14 cellular contexts compared by ENCODE assay signal in the genomic region with DNA sequence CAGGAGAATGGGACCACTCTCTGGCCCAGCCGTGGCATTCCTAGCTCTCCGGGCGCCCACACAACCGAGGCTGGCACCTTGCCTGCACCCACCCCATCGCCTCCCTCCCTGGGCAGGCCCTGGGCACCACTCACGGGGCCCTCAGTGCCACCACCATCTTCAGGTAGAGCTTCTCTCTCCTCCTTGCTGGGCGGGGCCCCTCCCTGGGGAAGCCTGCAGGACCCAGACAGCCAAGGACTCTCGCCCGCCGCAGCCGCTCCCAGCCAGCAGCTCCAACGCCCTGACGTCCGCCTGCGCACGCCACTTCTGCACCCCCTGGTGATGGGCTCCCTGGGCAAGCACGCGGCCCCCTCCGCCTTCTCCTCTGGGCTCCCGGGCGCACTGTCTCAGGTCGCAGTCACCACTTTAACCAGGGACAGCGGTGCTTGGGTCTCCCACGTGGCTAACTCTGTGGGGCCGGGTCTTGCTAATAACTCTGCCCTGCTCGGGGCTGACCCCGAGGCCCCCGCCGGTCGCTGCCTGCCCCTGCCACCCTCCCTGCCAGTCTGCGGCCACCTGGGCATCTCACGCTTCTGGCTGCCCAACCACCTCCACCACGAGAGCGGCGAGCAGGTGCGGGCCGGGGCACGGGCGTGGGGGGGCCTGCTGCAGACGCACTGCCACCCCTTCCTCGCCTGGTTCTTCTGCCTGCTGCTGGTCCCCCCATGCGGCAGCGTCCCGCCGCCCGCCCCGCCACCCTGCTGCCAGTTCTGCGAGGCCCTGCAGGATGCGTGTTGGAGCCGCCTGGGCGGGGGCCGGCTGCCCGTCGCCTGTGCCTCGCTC. TPM values are rescaled to one million over a fixed set of nuclear protein-coding genes. Genes with fewer than 3 reads are reported as not detected.
DNase-seq lines count a peak whose midpoint lies in the region; ATAC-seq and TF ChIP-seq lines count a peak whose summit lies in the region.
"Had no signal": no experiment of that assay in that cellular context is flagged by ENCODE, and none has a peak within 500 bp of the region (broad histone marks: within the 10 kb centered on the region; RNA-seq: fewer than 3 reads in every experiment).

No MANE protein-coding gene starts in this region.

- peaks cover 5 to 51% of the 10 kb centered on the region in 2 donors for H3K4me1 ChIP-seq in ascending aorta
- peaks cover 0 to 53% of the 10 kb centered on the region in 2 donors for H3K4me1 ChIP-seq in right atrium auricular region
- peaks cover 12 to 26% (median 18%) of the 10 kb centered on the region in 3 donors for H3K4me1 ChIP-seq in skeletal muscle tissue (ENCODE audit: control insufficient read depth in 3 of 3, insufficient read depth in 3 of 3, low read length in 3 of 3)
- H3K4me1 ChIP-seq: neural progenitor cell had no signal

- ATAC-seq in sciatic nerve, result no peak

- H3K36me3 ChIP-seq in ascending aorta (peaks cover 0 to 3% of the 10 kb centered on the region in 2 donors), right atrium auricular region (no peaks in the 10 kb centered on the region), skeletal muscle tissue (ENCODE audit: control insufficient read depth in 3 of 3, insufficient read depth in 3 of 3, low read length in 3 of 3) (no peaks in the 10 kb centered on the region)
- H3K36me3 ChIP-seq: neural progenitor cell had no signal

- DNase-seq in ascending aorta (ENCODE audit: low spot score in 2 of 2), result no peak
- DNase-seq in right atrium auricular region (ENCODE audit: low spot score), result no peak
- DNase-seq in sciatic nerve (ENCODE audit: low spot score), result no peak
- no peak for DNase-seq in MV-4-11 (lab: John Stamatoyannopoulos, UW)
- DNase-seq in immature natural killer cell, result no peak
- DNase-seq in NCI-H748 treated with DMSO at 0.1 percent for 48 hours (lab: John Stamatoyannopoulos, UW), result no peak
- DNase-seq: EL, NCI-H1694, NCI-H82 had no signal

- H3K9me3 ChIP-seq in ascending aorta (peaks cover 0 to under 1% of the 10 kb centered on the region in 2 donors), right atrium auricular region (peaks cover 0 to 5% of the 10 kb centered on the region in 2 donors), skeletal muscle tissue (ENCODE audit: control insufficient read depth in 3 of 3, low read length in 3 of 3) (peaks cover 0 to 2% (median 0%) of the 10 kb centered on the region in 3 donors)

- H3K27ac ChIP-seq in C4-2B (peak overlapping the region; percentile 41), ascending aorta (peak overlapping the region; percentile 29 to 35), right atrium auricular region (peak overlapping the region in 1 of 2 donors; percentile 33), skeletal muscle tissue (ENCODE audit: low read depth, low read length) (no peak overlapping the region)
- H3K27ac ChIP-seq: neural progenitor cell, SK-N-MC had no signal

- peaks cover 0 to 6% (median 3%) of the 10 kb centered on the region in 3 donors for H3K27me3 Mint-ChIP-seq in immature natural killer cell (ENCODE audit: low read depth in 3 of 3)

- H3K9me3 Mint-ChIP-seq in immature natural killer cell, result no peaks in the 10 kb centered on the region

- no peak overlapping the region for H3K4me3 Mint-ChIP-seq in immature natural killer cell
- H3K4me3 Mint-ChIP-seq: IgD-negative memory B cell, neural progenitor cell had no signal

- no peaks in the 10 kb centered on the region for H3K36me3 Mint-ChIP-seq in immature natural killer cell
- H3K36me3 Mint-ChIP-seq: IgD-negative memory B cell had no signal

- peak overlapping the region; percentile 38 to 53 for H3K4me3 ChIP-seq in ascending aorta
- peak overlapping the region; percentile 29 to 45 for H3K4me3 ChIP-seq in right atrium auricular region
- peak overlapping the region; percentile 27 to 58 (median 38) for H3K4me3 ChIP-seq in skeletal muscle tissue (ENCODE audit: low read length in 3 of 3)
- H3K4me3 ChIP-seq: neural progenitor cell, SK-N-MC had no signal

- no peaks in the 10 kb centered on the region for H3K27me3 ChIP-seq in ascending aorta
- H3K27me3 ChIP-seq in right atrium auricular region, result no peaks in the 10 kb centered on the region
- peaks cover 12 to 36% (median 24%) of the 10 kb centered on the region in 3 donors for H3K27me3 ChIP-seq in skeletal muscle tissue (ENCODE audit: control insufficient read depth in 3 of 3, insufficient read depth in 3 of 3, low read length in 3 of 3)
- H3K27me3 ChIP-seq: neural progenitor cell had no signal

- intact Hi-C loops in ascending aorta (cut with DNase I) (no loop called here), sciatic nerve (cut with DNase I) (no loop called here)

- TF ChIP-seq CTCF in C4-2B (conservative IDR thresholded peaks at IDR 0.05) (no peak), ascending aorta (IDR thresholded peaks at IDR 0.05) (no peak), right atrium auricular region (IDR thresholded peaks at IDR 0.05) (no peak)

- peaks cover 0 to 2% of the 10 kb centered on the region in 2 donors for H3K4me1 Mint-ChIP-seq in immature natural killer cell

- H3K27ac Mint-ChIP-seq in immature natural killer cell, result no peak overlapping the region
- H3K27ac Mint-ChIP-seq: IgD-negative memory B cell, neural progenitor cell had no signal

- peak overlapping the region in 2 of 3 donors; percentile 32 to 50 for H3K9ac ChIP-seq in skeletal muscle tissue (ENCODE audit: low read depth in 1 of 3, low read length in 3 of 3)
- H3K9ac ChIP-seq: neural progenitor cell had no signal

RNA-seq across cellular contexts. Expression of a gene that starts 51.3 kb away (rescaled TPM):
- total RNA-seq in ascending aorta, result 699 TPM
- total RNA-seq in right atrium auricular region, result 100 to 1,000 TPM; 117 to 134 TPM
- 59.0 TPM for total RNA-seq in skeletal muscle tissue
- 129 TPM for total RNA-seq in sciatic nerve
- 1 to 10 TPM in 1 of 3 donors, under 1 TPM in 2; 0.30 to 1.8 (median 0.46) TPM for polyA plus RNA-seq in immature natural killer cell
